23 cellular contexts compared by ENCODE assay signal in the genomic region with DNA sequence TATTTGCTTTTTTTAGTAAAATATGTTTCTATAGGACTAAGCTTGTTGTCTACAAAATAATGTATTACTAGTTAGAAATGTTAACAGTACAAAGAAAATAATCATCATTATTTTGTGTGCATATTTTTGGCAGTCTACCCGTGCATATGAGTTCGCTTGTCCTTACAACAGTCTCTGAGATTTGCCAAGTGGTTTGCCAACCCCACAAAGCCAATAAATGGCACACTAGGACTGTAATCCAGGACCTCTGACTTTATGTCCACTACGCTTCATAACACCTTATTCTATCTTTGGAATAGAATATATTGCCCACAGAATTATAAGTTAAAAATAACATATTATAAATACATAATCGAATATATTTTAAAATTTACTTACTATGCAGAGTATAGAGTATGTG.
DNase-seq lines count a peak whose midpoint lies in the region; ATAC-seq and FAIRE-seq lines count a peak whose summit lies in the region.
"Had no signal": no experiment of that assay in that cellular context is flagged by ENCODE, and none has a peak within 500 bp of the region (broad histone marks: within the 10 kb centered on the region; RNA-seq: fewer than 3 reads in every experiment).

No MANE protein-coding gene starts in this region.

- DNase-seq in left ventricle myocardium superior (no peak), left cardiac atrium (no peak), frontal cortex (ENCODE audit: low spot score in 2 of 2) (no peak), RCC 7860 (ENCODE audit: low spot score) (no peak)
- DNase-seq: 8988T; ACHN; C1 segment of cervical spinal cord; CD4-positive, alpha-beta memory T cell; CD4-positive, CD25-positive, alpha-beta regulatory T cell; CD8-positive, alpha-beta memory T cell; COR-L47; DMS 273 treated with DMSO at 0.1 percent for 48 hours; DMS153; DMS53; DMS79; DND-41; EL; GDM1 had no signal

- ATAC-seq in left ventricle myocardium superior (peak; percentile 53), left cardiac atrium (no peak), HG02759 (IDR thresholded peaks at IDR 0.05; ENCODE audit: unreplicated experiment) (no peak)
- ATAC-seq: GM12878 had no signal

- FAIRE-seq in frontal cortex (lab: Jason Lieb, UNC) = peak; percentile 17
- no peak for FAIRE-seq in RCC 7860 (lab: Jason Lieb, UNC)
- FAIRE-seq: A204.1, GM12878, GM12892, GM18507 had no signal

- intact Hi-C loops in left ventricle myocardium superior (cut with micrococcal nuclease) = no loop called here
- intact Hi-C loops in left cardiac atrium (cut with DNase I) = no loop called here
